11 cellular contexts compared by ENCODE assay signal in genomic region chr3:143236226-143236964, GRCh38.
DNase-seq lines count a peak whose midpoint lies in the region; ATAC-seq and TF ChIP-seq lines count a peak whose summit lies in the region.
"Had no signal": no experiment of that assay in that cellular context is flagged by ENCODE, and none has a peak within 500 bp of the region (broad histone marks: within the 10 kb centered on the region; RNA-seq: fewer than 3 reads in every experiment).

No MANE protein-coding gene starts in this region.

- TF ChIP-seq EP300 in esophagus muscularis mucosa (IDR thresholded peaks at IDR 0.05), result no peak

- no peak overlapping the region for H3K4me3 ChIP-seq in kidney epithelial cell (ENCODE audit: low read depth, low read length)
- no peak overlapping the region for H3K4me3 ChIP-seq in upper lobe of right lung
- no peak overlapping the region for H3K4me3 ChIP-seq in esophagus muscularis mucosa

- intact Hi-C loops in upper lobe of right lung (cut with DNase I), result no loop called here
- intact Hi-C loops in esophagus muscularis mucosa (cut with DNase I), result no loop called here

- H3K27me3 ChIP-seq in kidney epithelial cell (ENCODE audit: control insufficient read depth, insufficient read depth, low read length) (no peaks in the 10 kb centered on the region), upper lobe of right lung (no peaks in the 10 kb centered on the region), esophagus muscularis mucosa (no peaks in the 10 kb centered on the region)

- no peaks in the 10 kb centered on the region for H3K9me3 ChIP-seq in upper lobe of right lung
- no peaks in the 10 kb centered on the region for H3K9me3 ChIP-seq in esophagus muscularis mucosa

- WGBS in esophagus muscularis mucosa, result 91% methylated on average over 11 of the region's 11 CpGs

- in situ Hi-C loops in Caki2 (cut with HindIII; ENCODE audit: low pct_unique_long_range_greater_than_20kb, low sequenced_read_pairs), result no loop called here

- ATAC-seq in GM21390 (IDR thresholded peaks at IDR 0.05; ENCODE audit: unreplicated experiment) (peak; percentile 40), upper lobe of right lung (no peak)
- ATAC-seq: stimulated activated naive CD8-positive, alpha-beta T cell treated with anti-CD3 and anti-CD28 coated beads, Interleukin-15, amount 100 ng/mL, for 72 hours had no signal

- H3K36me3 ChIP-seq in kidney epithelial cell (ENCODE audit: control insufficient read depth, insufficient read depth, low read length), result no peaks in the 10 kb centered on the region
- H3K36me3 ChIP-seq in upper lobe of right lung, result no peaks in the 10 kb centered on the region
- H3K36me3 ChIP-seq in esophagus muscularis mucosa, result no peaks in the 10 kb centered on the region

- DNase-seq in Caki2 (ENCODE audit: low read depth) (peak; percentile 48), NOMO-1 treated with DMSO at 0.1 percent for 48 hours (lab: John Stamatoyannopoulos, UW; ENCODE audit: unreplicated experiment) (peak; percentile 70), kidney epithelial cell (ENCODE audit: low read depth) (peak; percentile 43), upper lobe of right lung (no peak), epidermal melanocyte (ENCODE audit: insufficient read length, low spot score) (no peak), esophagus muscularis mucosa (ENCODE audit: extremely low spot score) (no peak), nucleus accumbens (lab: John Stamatoyannopoulos, UW) (no peak)
- DNase-seq: activated naive CD4-positive, alpha-beta T cell treated with anti-CD3 and anti-CD28 coated beads, Interleukin-2, amount 50 U/mL, for 16 hours; NCI-H1048; stimulated activated naive CD8-positive, alpha-beta T cell treated with anti-CD3 and anti-CD28 coated beads, Interleukin-15, amount 100 ng/mL, for 72 hours had no signal

- no peak overlapping the region for H3K27ac ChIP-seq in upper lobe of right lung
- no peak overlapping the region for H3K27ac ChIP-seq in esophagus muscularis mucosa (replicated peaks in 1 of 4)

- no peak for TF ChIP-seq POLR2A in esophagus muscularis mucosa (IDR thresholded peaks at IDR 0.05; ENCODE audit: low read depth)

- TF ChIP-seq CTCF in kidney epithelial cell (IDR thresholded peaks at IDR 0.05; ENCODE audit: insufficient read depth, low read length, poor library complexity, severe bottlenecking) (no peak), upper lobe of right lung (IDR thresholded peaks at IDR 0.05) (no peak), esophagus muscularis mucosa (IDR thresholded peaks at IDR 0.05) (no peak)

- no peaks in the 10 kb centered on the region for H3K4me1 ChIP-seq in upper lobe of right lung
- peaks cover 0 to 16% (median 7%) of the 10 kb centered on the region in 4 donors for H3K4me1 ChIP-seq in esophagus muscularis mucosa

Comparison
In these comparisons a context has a peak if more than half of its experiments do, and no peak if none do; other contexts are left out.
1. DNase-seq: peak in Caki2 (single experiment), NOMO-1 treated with DMSO at 0.1 percent for 48 hours (single experiment) and kidney epithelial cell (single experiment); none in upper lobe of right lung (single experiment), epidermal melanocyte (single experiment), esophagus muscularis mucosa (single experiment) and nucleus accumbens (0 of 56).